Comparison of ENCODE assay signal across 8 cellular contexts in the genomic region with DNA sequence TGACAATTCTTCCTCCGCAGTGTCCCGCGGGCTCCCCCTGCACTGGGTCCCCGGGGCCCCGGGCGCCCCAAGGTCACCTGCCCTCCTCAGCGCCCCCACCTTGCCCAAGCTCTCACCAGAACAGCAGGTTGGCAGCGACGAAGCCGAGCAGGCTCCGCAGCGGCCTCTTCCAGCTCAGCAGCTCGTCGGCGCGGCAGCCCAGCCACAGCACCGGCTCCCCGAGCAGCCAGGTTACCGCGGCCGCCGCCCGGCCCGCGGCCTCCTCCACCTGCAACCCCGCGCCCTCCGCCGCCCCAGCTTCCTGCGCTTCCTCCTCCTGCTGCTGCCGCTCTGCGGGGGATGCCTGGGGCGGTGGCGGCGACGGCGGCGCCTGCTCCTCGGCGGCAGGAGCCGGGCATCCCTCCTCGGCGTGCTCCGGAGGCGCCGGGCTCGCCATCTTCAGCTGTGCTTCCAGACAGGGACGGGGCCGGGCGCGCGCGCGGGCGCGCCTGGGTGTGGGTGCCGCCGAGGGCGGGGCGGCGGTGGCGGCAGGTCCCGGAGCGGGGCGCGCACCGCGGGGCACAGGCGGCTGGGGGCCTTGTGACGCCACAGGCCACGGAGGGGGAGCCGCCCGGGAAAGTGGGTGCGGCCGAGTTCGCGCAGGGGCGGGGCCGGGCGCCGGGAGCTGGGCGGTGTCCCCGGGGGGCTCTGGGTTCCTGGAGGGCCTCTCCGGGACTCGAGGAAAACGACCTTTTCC. TPM values are rescaled to one million over a fixed set of nuclear protein-coding genes. Genes with fewer than 3 reads are reported as not detected.
A peak's percentile ranks its signal among the peaks of the same experiment; 100 is the strongest.
DNase-seq lines count a peak whose midpoint lies in the region; ATAC-seq and TF ChIP-seq lines count a peak whose summit lies in the region.

A gene with protein sequence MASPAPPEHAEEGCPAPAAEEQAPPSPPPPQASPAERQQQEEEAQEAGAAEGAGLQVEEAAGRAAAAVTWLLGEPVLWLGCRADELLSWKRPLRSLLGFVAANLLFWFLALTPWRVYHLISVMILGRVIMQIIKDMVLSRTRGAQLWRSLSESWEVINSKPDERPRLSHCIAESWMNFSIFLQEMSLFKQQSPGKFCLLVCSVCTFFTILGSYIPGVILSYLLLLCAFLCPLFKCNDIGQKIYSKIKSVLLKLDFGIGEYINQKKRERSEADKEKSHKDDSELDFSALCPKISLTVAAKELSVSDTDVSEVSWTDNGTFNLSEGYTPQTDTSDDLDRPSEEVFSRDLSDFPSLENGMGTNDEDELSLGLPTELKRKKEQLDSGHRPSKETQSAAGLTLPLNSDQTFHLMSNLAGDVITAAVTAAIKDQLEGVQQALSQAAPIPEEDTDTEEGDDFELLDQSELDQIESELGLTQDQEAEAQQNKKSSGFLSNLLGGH (minus strand): TSS at position 462 of the 736 bp plus-strand sequence. CDS start 26 bp downstream, at position 436.

- H2AFZ ChIP-seq in neuron (ENCODE audit: low read depth, low read length) = peak within 1 kb of the TSS; percentile 76

- peaks cover 10% of the 10 kb centered on the region for H3K4me1 ChIP-seq in neuron (ENCODE audit: insufficient read depth, low read length)
- peaks cover 0 to 31% (median 21%) of the 10 kb centered on the region in 5 donors for H3K4me1 ChIP-seq in subcutaneous abdominal adipose tissue (ENCODE audit: control insufficient read depth in 5 of 5, insufficient read depth in 5 of 5, low read length in 5 of 5)

- H3K36me3 ChIP-seq in neuron (ENCODE audit: insufficient read depth, low read length) (no peaks in the 10 kb centered on the region), subcutaneous abdominal adipose tissue (ENCODE audit: control insufficient read depth in 5 of 5, insufficient read depth in 5 of 5, low read length in 5 of 5) (no peaks in the 10 kb centered on the region)

- peak within 1 kb of the TSS; percentile 42 to 75 (median 58) for H3K9ac ChIP-seq in subcutaneous abdominal adipose tissue (ENCODE audit: low read length in 5 of 5)

- DNase-seq in SHP77 (lab: John Stamatoyannopoulos, UW) (peak; percentile 32 to 68), SHP77 treated with DMSO at 0.1 percent for 48 hours (lab: John Stamatoyannopoulos, UW) (no peak), NOMO-1 treated with DMSO at 0.1 percent for 48 hours (lab: John Stamatoyannopoulos, UW; ENCODE audit: unreplicated experiment) (peak; percentile 60), fibroblast of villous mesenchyme (ENCODE audit: low read depth) (peak; percentile 12)
- DNase-seq in activated T-helper 1 cell treated with anti-CD3 and anti-CD28 coated beads, Interleukin-2, amount 50 U/mL, for 16 hours (ENCODE audit: low read depth in 1 of 2, low spot score in 1 of 2) = peak; percentile 65 to 76

- H3K27me3 ChIP-seq in neuron (ENCODE audit: insufficient read depth, low read length) (peaks cover 49% of the 10 kb centered on the region), subcutaneous abdominal adipose tissue (ENCODE audit: control insufficient read depth in 5 of 5, insufficient read depth in 4 of 5, low read length in 5 of 5) (no peaks in the 10 kb centered on the region)

- no peak within 1 kb of the TSS for H3K27ac ChIP-seq in subcutaneous abdominal adipose tissue (ENCODE audit: low read depth, low read length)

- peak; percentile 68 for ATAC-seq in HG03045 (IDR thresholded peaks at IDR 0.05; ENCODE audit: unreplicated experiment)

- peaks cover 4% of the 10 kb centered on the region for H3K9me3 ChIP-seq in neuron (ENCODE audit: low read length)
- no peaks in the 10 kb centered on the region for H3K9me3 ChIP-seq in subcutaneous abdominal adipose tissue (ENCODE audit: control insufficient read depth in 5 of 5, low read length in 5 of 5)

- TF ChIP-seq CTCF in fibroblast of villous mesenchyme (IDR thresholded peaks at IDR 0.05; ENCODE audit: insufficient read depth, low read depth, low read length) = no peak

- H3K4me3 ChIP-seq in fibroblast of villous mesenchyme (ENCODE audit: low read depth, low read length) (peak within 1 kb of the TSS; percentile 52), neuron (ENCODE audit: low read length) (peak within 1 kb of the TSS; percentile 57), subcutaneous abdominal adipose tissue (ENCODE audit: low read depth in 1 of 5, low read length in 5 of 5) (peak within 1 kb of the TSS; percentile 65 to 85 (median 71))

RNA-seq across cellular contexts. Expression of the gene that starts here (rescaled TPM):
- 0.64 and 1.7 TPM in 2 replicates for total RNA-seq in fibroblast of villous mesenchyme
